ENCODE assay signal across 9 cellular contexts in the genomic region with DNA sequence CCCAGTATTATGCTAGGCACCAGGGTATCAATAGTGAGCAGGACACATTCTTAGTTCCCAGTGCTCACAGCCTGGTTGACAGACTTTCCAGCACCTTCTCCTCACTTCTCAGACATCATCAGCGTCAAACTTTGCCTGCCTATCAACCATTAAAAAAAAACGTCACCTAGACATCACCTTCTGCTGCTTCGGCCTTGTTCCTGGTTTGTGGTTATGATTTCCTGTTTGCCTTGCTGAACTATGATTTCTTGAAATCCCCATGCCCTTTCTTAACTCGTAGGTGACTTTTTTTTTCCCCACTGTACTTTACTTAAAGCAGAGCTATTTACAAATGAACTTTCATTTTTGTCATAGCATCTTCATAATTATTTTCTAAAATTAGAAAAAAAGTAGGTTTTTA.
DNase-seq lines count a peak whose midpoint lies in the region; ATAC-seq and TF ChIP-seq lines count a peak whose summit lies in the region.
"Had no signal": no experiment of that assay in that cellular context is flagged by ENCODE, and none has a peak within 500 bp of the region (broad histone marks: within the 10 kb centered on the region; RNA-seq: fewer than 3 reads in every experiment).

No MANE protein-coding gene starts in this region.

- H3K4me3 ChIP-seq in HL-60 (replicated peaks; ENCODE audit: insufficient read depth, low read length): no peak overlapping the region

- no TSS peak for BruUV-seq in Calu3 (replicated peaks; lab: Mats Ljungman, UMichigan)

- H3K27me3 Mint-ChIP-seq in Calu3 (ENCODE audit: unreplicated experiment): no peaks in the 10 kb centered on the region
- no peaks in the 10 kb centered on the region for H3K27me3 Mint-ChIP-seq in activated T-helper 17 cell treated with anti-CD3 and anti-CD28 coated beads, Interleukin-2, amount 50 U/mL, for 72 hours
- H3K27me3 Mint-ChIP-seq: brain had no signal

- no peaks in the 10 kb centered on the region for H3K36me3 Mint-ChIP-seq in Calu3 (ENCODE audit: insufficient read depth, unreplicated experiment)
- H3K36me3 Mint-ChIP-seq in activated T-helper 17 cell treated with anti-CD3 and anti-CD28 coated beads, Interleukin-2, amount 50 U/mL, for 72 hours (ENCODE audit: low read depth): no peaks in the 10 kb centered on the region
- H3K36me3 Mint-ChIP-seq: brain had no signal

- TF ChIP-seq CTCF in Calu3 (IDR thresholded peaks at IDR 0.05; ENCODE audit: unreplicated experiment) (no peak), HL-60 (IDR thresholded peaks at IDR 0.05; ENCODE audit: insufficient read depth, low read length) (no peak)

- CTCF ChIA-PET in Calu3 (lab: Charles Lee): interaction anchor here (0.9 to 1.0 kb wide), 2 partner anchors 20 to 47 kb away, joined by 3 read pairs; no protein-coding TSS in a partner anchor

- peak overlapping the region; percentile 82 for H3K27ac Mint-ChIP-seq in Calu3 (ENCODE audit: unreplicated experiment)
- H3K27ac Mint-ChIP-seq in activated T-helper 17 cell treated with anti-CD3 and anti-CD28 coated beads, Interleukin-2, amount 50 U/mL, for 72 hours: peak overlapping the region; percentile 91
- H3K27ac Mint-ChIP-seq: brain had no signal

- peak; percentile 82 for ATAC-seq in GM21390 (IDR thresholded peaks at IDR 0.05; ENCODE audit: unreplicated experiment)
- ATAC-seq in activated T-helper 17 cell treated with anti-CD3 and anti-CD28 coated beads, Interleukin-2, amount 50 U/mL, for 72 hours (replicated peaks): peak; percentile 83

- H3K4me1 Mint-ChIP-seq in Calu3 (ENCODE audit: low read depth, unreplicated experiment): peaks cover 46% of the 10 kb centered on the region
- peaks cover 32% of the 10 kb centered on the region for H3K4me1 Mint-ChIP-seq in activated T-helper 17 cell treated with anti-CD3 and anti-CD28 coated beads, Interleukin-2, amount 50 U/mL, for 72 hours
- H3K4me1 Mint-ChIP-seq: brain had no signal

- H3K27ac ChIP-seq in HL-60 (replicated peaks): peak overlapping the region; percentile 2; the same call in 1 of the 2 replicates

- no peaks in the 10 kb centered on the region for H3K9me3 Mint-ChIP-seq in Calu3 (ENCODE audit: low read depth, unreplicated experiment)
- peaks cover 4% of the 10 kb centered on the region for H3K9me3 Mint-ChIP-seq in activated T-helper 17 cell treated with anti-CD3 and anti-CD28 coated beads, Interleukin-2, amount 50 U/mL, for 72 hours
- H3K9me3 Mint-ChIP-seq: brain had no signal

- DNase-seq in Calu3: peak; percentile 42
- peak in 1 of 2 experiments; percentile 51 for DNase-seq in HL-60 (ENCODE audit: low read depth in 1 of 2, low spot score in 1 of 2)
- DNase-seq in stimulated activated CD8-positive, alpha-beta memory T cell treated with anti-CD3 and anti-CD28 coated beads, Interleukin-12 subunit alpha, Interleukin-12 subunit beta, amount 100 ng/mL, for 4 hours (ENCODE audit: low read depth): peak; percentile 18
- no peak for DNase-seq in NCI-H82 treated with DMSO at 0.1 percent for 48 hours (lab: John Stamatoyannopoulos, UW; ENCODE audit: unreplicated experiment)
- no peak for DNase-seq in HUDEP-2 (lab: John Stamatoyannopoulos, UW; ENCODE audit: unreplicated experiment in 76 of 76)
- no peak for DNase-seq in NCI-H146 (lab: John Stamatoyannopoulos, UW)

- no peak overlapping the region for H3K4me3 Mint-ChIP-seq in Calu3 (ENCODE audit: low read depth, unreplicated experiment)
- H3K4me3 Mint-ChIP-seq in activated T-helper 17 cell treated with anti-CD3 and anti-CD28 coated beads, Interleukin-2, amount 50 U/mL, for 72 hours: peak overlapping the region; percentile 60
- H3K4me3 Mint-ChIP-seq: brain had no signal

- intact Hi-C loops in Calu3 (cut with micrococcal nuclease; ENCODE audit: unreplicated experiment): loop anchor here (1.0 kb wide), 1 partner anchor 20 kb away; no protein-coding TSS in a partner anchor

- H3K27me3 ChIP-seq in HL-60 (ENCODE audit: insufficient read depth, poor library complexity, severe bottlenecking): no peaks in the 10 kb centered on the region

Comparison
In these comparisons a context has a peak if more than half of its experiments do, and no peak if none do; other contexts are left out.
1. DNase-seq: peak in Calu3 (single experiment) and stimulated activated CD8-positive, alpha-beta memory T cell treated with anti-CD3 and anti-CD28 coated beads, Interleukin-12 subunit alpha, Interleukin-12 subunit beta, amount 100 ng/mL, for 4 hours (single experiment); none in NCI-H82 treated with DMSO at 0.1 percent for 48 hours (single experiment), HUDEP-2 (0 of 76) and NCI-H146 (single experiment).